In genomic region chr7:75920431-75921161, GRCh38 we compare ENCODE assay signal across 1 cellular context.
A peak's percentile ranks its signal among the peaks of the same experiment; 100 is the strongest.
TF ChIP-seq lines count a peak whose summit lies in the region.

No MANE protein-coding gene starts in this region.

TF ChIP-seq in K562, 482 proteins besides CTCF, POLR2A, EP300 and RAD21 (continued from another document):
- TF ChIP-seq ZNF318 (IDR thresholded peaks at IDR 0.05; ENCODE audit: borderline replicate concordance in 1 of 2, low read depth in 1 of 2) (no peak), ZBTB26 (CRISPR knock-in tag; IDR thresholded peaks at IDR 0.05) (no peak), HNRNPK (IDR thresholded peaks at IDR 0.05; ENCODE audit: low read depth, low read length, poor library complexity, severe bottlenecking) (no peak), ZNF121 (CRISPR knock-in tag; conservative IDR thresholded peaks at IDR 0.05) (no peak), PREB (CRISPR knock-in tag; IDR thresholded peaks at IDR 0.05) (no peak), ZNF551 (CRISPR knock-in tag; IDR thresholded peaks at IDR 0.05) (no peak), CREBBP (IDR thresholded peaks at IDR 0.05; ENCODE audit: low read depth, low read length) (no peak), KLF10 (CRISPR knock-in tag; IDR thresholded peaks at IDR 0.05) (no peak), NCOA1 (IDR thresholded peaks at IDR 0.05; ENCODE audit: low read depth) (no peak), GABPB1 (CRISPR knock-in tag; IDR thresholded peaks at IDR 0.05) (0 out of 2 replicates have a peak, but pooled peaks have one; percentile 17), FOXK1 (CRISPR knock-in tag; IDR thresholded peaks at IDR 0.05; ENCODE audit: borderline replicate concordance) (no peak), PBX2 (CRISPR knock-in tag; IDR thresholded peaks at IDR 0.05; ENCODE audit: low read depth) (no peak), PBX2 (tag; conservative IDR thresholded peaks at IDR 0.05; ENCODE audit: low read depth) (peak; percentile 61), GABPA (tag; conservative IDR thresholded peaks at IDR 0.05; ENCODE audit: low read depth) (no peak), HINFP (tag; conservative IDR thresholded peaks at IDR 0.05; ENCODE audit: low read depth) (no peak), SIX5 (IDR thresholded peaks at IDR 0.05; ENCODE audit: borderline replicate concordance in 1 of 2, insufficient read depth in 1 of 2, low read depth in 1 of 2, low read length in 2 of 2) (no peak), RCOR1 (IDR thresholded peaks at IDR 0.05; ENCODE audit: borderline replicate concordance in 1 of 2, low read depth in 2 of 2, low read length in 2 of 2) (peak in 1 of 2 experiments; percentile 27; a peak in 1 of 4 replicates), POLR2B (IDR thresholded peaks at IDR 0.05; ENCODE audit: low read depth, partially characterized antibody) (no peak), SLC30A9 (CRISPR knock-in tag; IDR thresholded peaks at IDR 0.05) (no peak), HDAC1 (IDR thresholded peaks at IDR 0.05) (no peak), ZNF668 (CRISPR knock-in tag; IDR thresholded peaks at IDR 0.05) (no peak), C11orf30 (IDR thresholded peaks at IDR 0.05; ENCODE audit: low read depth) (peak; percentile 82), RREB1 (CRISPR knock-in tag; IDR thresholded peaks at IDR 0.05) (no peak), PRPF4 (IDR thresholded peaks at IDR 0.05; ENCODE audit: insufficient read depth, low read depth, low read length, poor library complexity, severe bottlenecking) (no peak), ATF7 (IDR thresholded peaks at IDR 0.05) (peak; percentile 31; the same call in 1 of the 2 replicates), MITF (IDR thresholded peaks at IDR 0.05) (no peak), PTTG1 (tag; IDR thresholded peaks at IDR 0.05; ENCODE audit: low read depth) (no peak), HCFC1 (IDR thresholded peaks at IDR 0.05; ENCODE audit: low read depth, low read length) (no peak), SMARCC2 (IDR thresholded peaks at IDR 0.05; ENCODE audit: low read depth) (no peak)
